ENCODE assay signal across 28 cellular contexts in genomic region chr4:56690393-56690971, GRCh38. TPM values are rescaled to one million over a fixed set of nuclear protein-coding genes. Genes with fewer than 3 reads are reported as not detected.
DNase-seq lines count a peak whose midpoint lies in the region; ATAC-seq and TF ChIP-seq lines count a peak whose summit lies in the region.
"Had no signal": no experiment of that assay in that cellular context is flagged by ENCODE, and none has a peak within 500 bp of the region (broad histone marks: within the 10 kb centered on the region; RNA-seq: fewer than 3 reads in every experiment).

No MANE protein-coding gene starts in this region.

- H4K8ac ChIP-seq in neuronal stem cell (ENCODE audit: low read depth, low read length) = no peak overlapping the region

- H3K27me3 ChIP-seq in Loucy (ENCODE audit: insufficient read depth, low read length, poor library complexity, severe bottlenecking) = no peaks in the 10 kb centered on the region
- no peaks in the 10 kb centered on the region for H3K27me3 ChIP-seq in brain microvascular endothelial cell (replicated peaks)
- H3K27me3 ChIP-seq in neuronal stem cell (ENCODE audit: control insufficient read depth in 3 of 3, insufficient read depth in 3 of 3, low read depth in 1 of 3, low read length in 3 of 3) = no peaks in the 10 kb centered on the region
- H3K27me3 ChIP-seq: ascending aorta, dorsolateral prefrontal cortex, tibial artery had no signal

- H3K36me3 ChIP-seq in Loucy (ENCODE audit: insufficient read depth, low read length) = no peaks in the 10 kb centered on the region
- H3K36me3 ChIP-seq in brain microvascular endothelial cell (replicated peaks) = no peaks in the 10 kb centered on the region
- no peaks in the 10 kb centered on the region for H3K36me3 ChIP-seq in neuronal stem cell (replicated peaks in 1 of 2; ENCODE audit: control insufficient read depth in 2 of 2, insufficient read depth in 2 of 2, low read length in 2 of 2)
- H3K36me3 ChIP-seq: ascending aorta, left ventricle myocardium inferior, tibial artery had no signal

- H4K91ac ChIP-seq in neuronal stem cell (ENCODE audit: low read depth, low read length, poor library complexity) = no peak overlapping the region

- H3K9ac ChIP-seq in Loucy (ENCODE audit: low read depth, low read length, poor library complexity, severe bottlenecking) (no peak overlapping the region), neuronal stem cell (ENCODE audit: low read depth, low read length, poor library complexity) (no peak overlapping the region)
- H3K9ac ChIP-seq: GM23248 had no signal

- H4K20me1 ChIP-seq in Loucy (ENCODE audit: insufficient read depth, low read length, poor library complexity, severe bottlenecking) = no peaks in the 10 kb centered on the region

- H3K14ac ChIP-seq in neuronal stem cell (ENCODE audit: low read length) = no peak overlapping the region

- peaks cover 18% of the 10 kb centered on the region for H3K4me1 ChIP-seq in Loucy (ENCODE audit: insufficient read depth, low read length, poor library complexity, severe bottlenecking)
- H3K4me1 ChIP-seq in neuronal stem cell (ENCODE audit: control insufficient read depth in 2 of 2, insufficient read depth in 1 of 2, low read depth in 1 of 2, low read length in 2 of 2) = peaks cover 0 to 9% of the 10 kb centered on the region in 2 donors
- H3K4me1 ChIP-seq: ascending aorta, tibial artery had no signal

- no peak overlapping the region for H3K23ac ChIP-seq in neuronal stem cell (ENCODE audit: low read depth, low read length, poor library complexity)

- H3K79me2 ChIP-seq in Loucy (ENCODE audit: insufficient read depth, low read length) = no peaks in the 10 kb centered on the region

- no peak overlapping the region for H2BK120ac ChIP-seq in neuronal stem cell (ENCODE audit: low read depth, low read length)

- in situ Hi-C loops in brain microvascular endothelial cell (cut with HindIII; ENCODE audit: low pct_ligation_motif_present, low sequenced_read_pairs) = no loop called here

- no peaks in the 10 kb centered on the region for H3K9me2 ChIP-seq in Loucy (replicated peaks; ENCODE audit: low read depth, low read length)

- H2AK5ac ChIP-seq in neuronal stem cell (ENCODE audit: low read depth, low read length) = no peak overlapping the region

- no peak overlapping the region for H2BK5ac ChIP-seq in neuronal stem cell (ENCODE audit: low read length)

- H2BK15ac ChIP-seq in neuronal stem cell (ENCODE audit: low read length) = peak overlapping the region; percentile 15

- H2AFZ ChIP-seq in Loucy (ENCODE audit: low read length) (no peak overlapping the region), neuronal stem cell (ENCODE audit: low read length) (no peak overlapping the region)
- H2AFZ ChIP-seq: GM23248 had no signal

- H3K4me2 ChIP-seq in Loucy (ENCODE audit: low read depth, low read length, poor library complexity, severe bottlenecking) = no peak overlapping the region
- H3K4me2 ChIP-seq in neuronal stem cell (ENCODE audit: insufficient read depth, low read length, poor library complexity, severe bottlenecking) = no peak overlapping the region

- no peak for ATAC-seq in HG03095 (IDR thresholded peaks at IDR 0.05; ENCODE audit: unreplicated experiment)
- ATAC-seq: SK-N-SH treated with all-trans-retinoic acid at 6 μM for 48 hours had no signal

- H3K4me3 ChIP-seq in Loucy (ENCODE audit: low read length, poor library complexity, severe bottlenecking) = no peak overlapping the region
- H3K4me3 ChIP-seq in brain microvascular endothelial cell (ENCODE audit: low read depth, low read length) = no peak overlapping the region
- H3K4me3 ChIP-seq in neuronal stem cell (ENCODE audit: low read length in 2 of 2) = no peak overlapping the region
- H3K4me3 ChIP-seq: ascending aorta, dorsolateral prefrontal cortex, GM23248, left ventricle myocardium inferior, tibial artery had no signal

- H3K27ac ChIP-seq in brain microvascular endothelial cell (no peak overlapping the region), neuronal stem cell (replicated peaks; ENCODE audit: low read length) (no peak overlapping the region)
- H3K27ac ChIP-seq: 22Rv1, ascending aorta, GM23248, left ventricle myocardium inferior, tibial artery, VCaP had no signal

- H3K4ac ChIP-seq in neuronal stem cell (ENCODE audit: low read length) = no peak overlapping the region

- no peak overlapping the region for H2BK12ac ChIP-seq in neuronal stem cell (ENCODE audit: low read length)

- TF ChIP-seq CTCF in Loucy (conservative IDR thresholded peaks at IDR 0.05; ENCODE audit: low read length) (peak; percentile 51), brain microvascular endothelial cell (IDR thresholded peaks at IDR 0.05; ENCODE audit: low read depth, low read length, missing control alignments) (peak; percentile 50)

- DNase-seq in DMS 273 (lab: John Stamatoyannopoulos, UW; ENCODE audit: unreplicated experiment) = peak; percentile 8
- DNase-seq in DMS 273 treated with DMSO at 0.1 percent for 48 hours (lab: John Stamatoyannopoulos, UW) = no peak
- DNase-seq in brain microvascular endothelial cell = no peak
- no peak for DNase-seq in neuronal stem cell (ENCODE audit: low spot score)
- DNase-seq in DMS114 treated with DMSO at 0.1 percent for 48 hours (lab: John Stamatoyannopoulos, UW; ENCODE audit: unreplicated experiment) = no peak
- DNase-seq in NCI-H345 (lab: John Stamatoyannopoulos, UW) = no peak
- DNase-seq: activated CD4-positive, alpha-beta T cell treated with anti-CD3 and anti-CD28 coated beads for 48 hours; activated CD8-positive, alpha-beta memory T cell treated with anti-CD3 and anti-CD28 coated beads for 24 hours; activated effector memory CD4-positive, alpha-beta T cell treated with Interleukin-2 at 50 U/mL for 16 hours; AML-193; CD4-positive, alpha-beta memory T cell; dorsolateral prefrontal cortex; GM23248; IMR-90; left ventricle myocardium inferior; mesendoderm; NCI-H2081 treated with DMSO at 0.1 percent for 48 hours; NCI-H446; NCI-H774; occipital lobe; stimulated activated CD4-positive, alpha-beta T cell treated with anti-CD3 and anti-CD28 coated beads, Interleukin-2, amount 100 ng/mL, for 24 hours; tibial artery had no signal

- no peaks in the 10 kb centered on the region for H3K79me1 ChIP-seq in neuronal stem cell (ENCODE audit: low read depth, low read length)

- no peaks in the 10 kb centered on the region for H3F3A ChIP-seq in Loucy (ENCODE audit: low read depth)

- H3K18ac ChIP-seq in neuronal stem cell (ENCODE audit: low read length) = no peak overlapping the region

- WGBS in neuronal stem cell (ENCODE audit: extremely low coverage in 2 of 2, insufficient read length in 2 of 2, insufficient replicate concordance in 1 of 2), 2 donors = no CpG with 5 or more reads among the region's 2 CpGs

- H3K9me3 ChIP-seq in Loucy (ENCODE audit: insufficient read depth, low read depth, low read length) (no peaks in the 10 kb centered on the region), neuronal stem cell (replicated peaks in 1 of 2; ENCODE audit: control insufficient read depth in 2 of 2, insufficient read depth in 1 of 2, low read depth in 1 of 2, low read length in 2 of 2) (no peaks in the 10 kb centered on the region)
- H3K9me3 ChIP-seq: ascending aorta, left ventricle myocardium inferior, tibial artery had no signal

RNA-seq across cellular contexts. Expression of gene HOPX, which starts 9.4 kb away (rescaled TPM):
- 1.4 TPM for polyA plus RNA-seq in neuronal stem cell (2013, experiment 1 of 2)
- 1.2 TPM for polyA plus RNA-seq in neuronal stem cell (2013, experiment 2 of 2)
- polyA plus RNA-seq: GM23248 had no signal
